26 cellular contexts compared by ENCODE assay signal in genomic region chr18:46428368-46428767, GRCh38.
"Had no signal": no experiment of that assay in that cellular context is flagged by ENCODE, and none has a peak within 500 bp of the region (broad histone marks: within the 10 kb centered on the region; RNA-seq: fewer than 3 reads in every experiment).

No MANE protein-coding gene starts in this region.

- H3K27ac Mint-ChIP-seq: activated CD4-positive, alpha-beta memory T cell treated with anti-CD3 and anti-CD28 coated beads, Interleukin-2, amount 10 ng/mL, durations not matched to agents 7 days and 5 days; activated CD4-positive, alpha-beta T cell treated with anti-CD3 and anti-CD28 coated beads for 36 hours; activated CD4-positive, alpha-beta T cell treated with anti-CD3 and anti-CD28 coated beads, Interleukin-2, amount 10 ng/mL, durations not matched to agents 24 days and 14 days; activated naive CD4-positive, alpha-beta T cell treated with anti-CD3 and anti-CD28 coated beads for 36 hours; activated naive CD4-positive, alpha-beta T cell treated with anti-CD3 and anti-CD28 coated beads, Interleukin-2, amount 50 U/mL, for 24 hours; activated naive CD8-positive, alpha-beta T cell treated with anti-CD3 and anti-CD28 coated beads for 36 hours; activated naive CD8-positive, alpha-beta T cell treated with anti-CD3 and anti-CD28 coated beads, Interleukin-2, amount 50 U/mL, for 24 hours; activated T-helper 1 cell treated with anti-CD3 and anti-CD28 coated beads, Interleukin-12 subunit alpha, Interleukin-12 subunit beta, Interleukin-2, Interleukin-4 antibody, amounts not matched to agents 30 ng/mL and 10 ng/mL and 1 ng/mL, durations not matched to agents 14 hours and 24 hours and 36 hours; activated T-helper 2 cell treated with anti-CD3 and anti-CD28 coated beads, Interferon-gamma antibody, Interleukin-2, Interleukin-4, amounts not matched to agents 10 μg/mL and 5 μg/mL and 100 μg/mL, durations not matched to agents 14 hours and 24 hours and 36 hours; dendritic cell treated with granulocyte-macrophage colony-stimulating factor and Interleukin-4, amounts not matched to agents 40 ng/mL and 50 ng/mL, for 4 days; endodermal cell had no signal

- H3K9me3 Mint-ChIP-seq: activated CD4-positive, alpha-beta memory T cell treated with anti-CD3 and anti-CD28 coated beads, Interleukin-2, amount 10 ng/mL, durations not matched to agents 7 days and 5 days; activated CD4-positive, alpha-beta T cell treated with anti-CD3 and anti-CD28 coated beads, Interleukin-2, amount 10 ng/mL, durations not matched to agents 24 days and 14 days; activated naive CD4-positive, alpha-beta T cell treated with anti-CD3 and anti-CD28 coated beads for 36 hours; activated naive CD4-positive, alpha-beta T cell treated with anti-CD3 and anti-CD28 coated beads, Interleukin-2, amount 50 U/mL, for 24 hours; activated naive CD8-positive, alpha-beta T cell treated with anti-CD3 and anti-CD28 coated beads for 36 hours; activated naive CD8-positive, alpha-beta T cell treated with anti-CD3 and anti-CD28 coated beads, Interleukin-2, amount 50 U/mL, for 24 hours; activated T-helper 1 cell treated with anti-CD3 and anti-CD28 coated beads, Interleukin-12 subunit alpha, Interleukin-12 subunit beta, Interleukin-2, Interleukin-4 antibody, amounts not matched to agents 30 ng/mL and 10 ng/mL and 1 ng/mL, durations not matched to agents 14 hours and 24 hours and 36 hours; activated T-helper 2 cell treated with anti-CD3 and anti-CD28 coated beads, Interferon-gamma antibody, Interleukin-2, Interleukin-4, amounts not matched to agents 10 μg/mL and 5 μg/mL and 100 μg/mL, durations not matched to agents 14 hours and 24 hours and 36 hours; dendritic cell treated with granulocyte-macrophage colony-stimulating factor and Interleukin-4, amounts not matched to agents 40 ng/mL and 50 ng/mL, for 4 days; endodermal cell had no signal

- DNase-seq: activated CD4-positive, alpha-beta memory T cell treated with anti-CD3 and anti-CD28 coated beads, Interleukin-2, amount 10 ng/mL, durations not matched to agents 7 days and 5 days; activated CD4-positive, alpha-beta T cell treated with anti-CD3 and anti-CD28 coated beads for 36 hours; activated CD4-positive, alpha-beta T cell treated with anti-CD3 and anti-CD28 coated beads, Interleukin-2, amount 10 ng/mL, durations not matched to agents 24 days and 14 days; activated CD4-positive, CD25-positive, alpha-beta regulatory T cell; activated CD4-positive, CD25-positive, alpha-beta regulatory T cell treated with anti-CD3 and anti-CD28 coated beads, Interleukin-2, amount 50 U/mL, for 72 hours; activated effector memory CD4-positive, alpha-beta T cell treated with anti-CD3 and anti-CD28 coated beads, Interleukin-2, amount 50 U/mL, for 16 hours; activated naive CD4-positive, alpha-beta T cell treated with anti-CD3 and anti-CD28 coated beads for 36 hours; activated naive CD8-positive, alpha-beta T cell treated with anti-CD3 and anti-CD28 coated beads for 36 hours; activated naive CD8-positive, alpha-beta T cell treated with anti-CD3 and anti-CD28 coated beads, Interleukin-2, amount 50 U/mL, for 24 hours; activated T-cell treated with anti-CD3 and anti-CD28 coated beads, Interleukin-2, amount 50 U/mL, for 1 hour; activated T-cell treated with anti-CD3 and anti-CD28 coated beads, Interleukin-2, amount 50 U/mL, for 48 hours; adrenal gland; aorta; body of pancreas; central memory CD4-positive, alpha-beta T cell; effector memory CD4-positive, alpha-beta T cell; foreskin fibroblast; T-helper 2 cell had no signal

- ATAC-seq: activated CD4-positive, alpha-beta T cell treated with anti-CD3 and anti-CD28 coated beads for 36 hours; activated naive CD8-positive, alpha-beta T cell treated with anti-CD3 and anti-CD28 coated beads, Interleukin-2, amount 50 U/mL, for 24 hours; body of pancreas; esophagus mucosa had no signal

- H3K4me3 ChIP-seq: adrenal gland, body of pancreas, coronary artery, dorsolateral prefrontal cortex had no signal

- H3K27ac ChIP-seq: adrenal gland, body of pancreas, coronary artery, dorsolateral prefrontal cortex had no signal

- H3K4me1 ChIP-seq: adrenal gland, body of pancreas had no signal

- H3K27me3 ChIP-seq: adrenal gland, dorsolateral prefrontal cortex had no signal

- H3K9me3 ChIP-seq: adrenal gland, body of pancreas had no signal

- H3K4me3 Mint-ChIP-seq: activated CD4-positive, alpha-beta memory T cell treated with anti-CD3 and anti-CD28 coated beads, Interleukin-2, amount 10 ng/mL, durations not matched to agents 7 days and 5 days; activated CD4-positive, alpha-beta T cell treated with anti-CD3 and anti-CD28 coated beads for 36 hours; activated CD4-positive, alpha-beta T cell treated with anti-CD3 and anti-CD28 coated beads, Interleukin-2, amount 10 ng/mL, durations not matched to agents 24 days and 14 days; activated naive CD4-positive, alpha-beta T cell treated with anti-CD3 and anti-CD28 coated beads for 36 hours; activated naive CD4-positive, alpha-beta T cell treated with anti-CD3 and anti-CD28 coated beads, Interleukin-2, amount 50 U/mL, for 24 hours; activated naive CD8-positive, alpha-beta T cell treated with anti-CD3 and anti-CD28 coated beads for 36 hours; activated naive CD8-positive, alpha-beta T cell treated with anti-CD3 and anti-CD28 coated beads, Interleukin-2, amount 50 U/mL, for 24 hours; activated T-helper 1 cell treated with anti-CD3 and anti-CD28 coated beads, Interleukin-12 subunit alpha, Interleukin-12 subunit beta, Interleukin-2, Interleukin-4 antibody, amounts not matched to agents 30 ng/mL and 10 ng/mL and 1 ng/mL, durations not matched to agents 14 hours and 24 hours and 36 hours; dendritic cell treated with granulocyte-macrophage colony-stimulating factor and Interleukin-4, amounts not matched to agents 40 ng/mL and 50 ng/mL, for 4 days; endodermal cell had no signal

- H3K36me3 Mint-ChIP-seq: activated naive CD4-positive, alpha-beta T cell treated with anti-CD3 and anti-CD28 coated beads, Interleukin-2, amount 50 U/mL, for 24 hours; activated naive CD8-positive, alpha-beta T cell treated with anti-CD3 and anti-CD28 coated beads for 36 hours had no signal

- H3K4me1 Mint-ChIP-seq: activated CD4-positive, alpha-beta memory T cell treated with anti-CD3 and anti-CD28 coated beads, Interleukin-2, amount 10 ng/mL, durations not matched to agents 7 days and 5 days; activated CD4-positive, alpha-beta T cell treated with anti-CD3 and anti-CD28 coated beads for 36 hours; activated naive CD4-positive, alpha-beta T cell treated with anti-CD3 and anti-CD28 coated beads, Interleukin-2, amount 50 U/mL, for 24 hours; activated naive CD8-positive, alpha-beta T cell treated with anti-CD3 and anti-CD28 coated beads for 36 hours; activated naive CD8-positive, alpha-beta T cell treated with anti-CD3 and anti-CD28 coated beads, Interleukin-2, amount 50 U/mL, for 24 hours had no signal

- H3K27me3 Mint-ChIP-seq: activated naive CD4-positive, alpha-beta T cell treated with anti-CD3 and anti-CD28 coated beads, Interleukin-2, amount 50 U/mL, for 24 hours had no signal
